24 cellular contexts compared by ENCODE assay signal in the genomic region with DNA sequence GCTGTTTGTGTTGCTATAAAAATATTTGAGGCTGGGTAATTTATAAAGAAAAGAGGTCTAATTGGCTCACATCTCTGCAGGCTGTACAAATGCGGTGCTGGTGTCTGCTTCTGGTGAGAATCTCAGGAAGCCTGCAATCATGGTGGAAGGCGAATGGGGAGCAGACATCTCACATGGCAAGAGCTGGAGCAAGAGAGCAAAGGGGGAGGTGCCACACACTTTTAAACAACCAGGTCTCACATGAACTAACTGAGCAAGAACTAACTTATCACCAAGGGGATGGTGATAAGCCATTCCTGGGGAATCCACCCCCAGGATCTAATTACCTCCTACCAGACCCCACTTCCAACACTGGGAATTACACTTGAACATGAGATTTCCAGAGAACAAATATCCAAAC.
"Had no signal": no experiment of that assay in that cellular context is flagged by ENCODE, and none has a peak within 500 bp of the region (broad histone marks: within the 10 kb centered on the region; RNA-seq: fewer than 3 reads in every experiment).

No MANE protein-coding gene starts in this region.

- H3K27me3 Mint-ChIP-seq: IgD-negative memory B cell had no signal

- H3K4me3 Mint-ChIP-seq: IgD-negative memory B cell had no signal

- H3K4me3 ChIP-seq: K562, SJCRH30 had no signal

- H3K4me1 Mint-ChIP-seq: IgD-negative memory B cell had no signal

- H3K27ac Mint-ChIP-seq: IgD-negative memory B cell had no signal

- H3K36me3 Mint-ChIP-seq: IgD-negative memory B cell had no signal

- H3K27ac ChIP-seq: HL-60, KMS-11, RWPE1, SJCRH30 had no signal

- H3K4me1 ChIP-seq: SJCRH30 had no signal

- H3K4me2 ChIP-seq: KMS-11 had no signal

- H3K36me3 ChIP-seq: SJCRH30 had no signal

- H3K9me3 ChIP-seq: SJCRH30 had no signal

- H3K9ac ChIP-seq: KMS-11 had no signal

- H3K27me3 ChIP-seq: SJCRH30 had no signal

- ATAC-seq: K562, Panc1, PC-3, SK-N-SH treated with all-trans-retinoic acid at 6 μM for 48 hours had no signal

- DNase-seq: Kasumi-1, MM.1S, NCI-H1092 treated with DMSO at 0.1 percent for 48 hours, NCI-H1436, NCI-H187, NCI-H2029, NCI-H2081 treated with DMSO at 0.1 percent for 48 hours, NCI-H2171, NCI-H226, NCI-H446, NCI-H510A, NCI-H524 treated with DMSO at 0.1 percent for 48 hours, NCI-H69, NCI-H774, PC-3, SHP77 treated with DMSO at 0.1 percent for 48 hours, SJCRH30 had no signal
